ENCODE assay signal across 26 cellular contexts in genomic region chr10:905972-906371, GRCh38.
"Had no signal": no experiment of that assay in that cellular context is flagged by ENCODE, and none has a peak within 500 bp of the region (broad histone marks: within the 10 kb centered on the region; RNA-seq: fewer than 3 reads in every experiment).

No MANE protein-coding gene starts in this region.

- H3K9me3 Mint-ChIP-seq: activated naive CD4-positive, alpha-beta T cell treated with anti-CD3 and anti-CD28 coated beads, Interleukin-2, amount 50 U/mL, for 24 hours; activated T-cell treated with anti-CD3 and anti-CD28 coated beads, Interleukin-2, amount 50 U/mL, for 72 hours; natural killer cell; type B pancreatic cell had no signal

- ATAC-seq: activated T-cell treated with anti-CD3 and anti-CD28 coated beads, Interleukin-2, amount 50 U/mL, for 72 hours; gastroesophageal sphincter; natural killer cell; sciatic nerve had no signal

- H2AFZ ChIP-seq: parathyroid adenoma had no signal

- H3K27me3 ChIP-seq: adrenal gland, ascending aorta, brain microvascular endothelial cell, esophagus squamous epithelium, gastroesophageal sphincter had no signal

- H3K27ac ChIP-seq: ascending aorta, brain microvascular endothelial cell, esophagus squamous epithelium, gastroesophageal sphincter, parathyroid adenoma, thoracic aorta had no signal

- H3K27ac Mint-ChIP-seq: activated naive CD4-positive, alpha-beta T cell treated with anti-CD3 and anti-CD28 coated beads, Interleukin-2, amount 50 U/mL, for 24 hours; activated T-cell treated with anti-CD3 and anti-CD28 coated beads, Interleukin-2, amount 50 U/mL, for 72 hours; type B pancreatic cell had no signal

- H3K9me3 ChIP-seq: adrenal gland, ascending aorta, esophagus squamous epithelium, gastroesophageal sphincter, thoracic aorta had no signal

- H3K27me3 Mint-ChIP-seq: activated naive CD4-positive, alpha-beta T cell treated with anti-CD3 and anti-CD28 coated beads, Interleukin-2, amount 50 U/mL, for 24 hours; type B pancreatic cell had no signal

- H3K4me3 ChIP-seq: adrenal gland, ascending aorta, esophagus squamous epithelium, gastroesophageal sphincter, thoracic aorta had no signal

- DNase-seq: activated CD4-positive, alpha-beta T cell treated with anti-CD3 and anti-CD28 coated beads for 4 hours; activated CD4-positive, alpha-beta T cell treated with anti-CD3 and anti-CD28 coated beads, Interleukin-2, amount 50 U/mL, for 48 hours; activated CD4-positive, CD25-positive, alpha-beta regulatory T cell; activated CD8-positive, alpha-beta memory T cell treated with anti-CD3 and anti-CD28 coated beads, Interleukin-2, amount 50 U/mL, for 48 hours; activated gamma-delta T cell; activated T-cell treated with anti-CD3 and anti-CD28 coated beads, Interleukin-2, amount 50 U/mL, for 72 hours; caudate nucleus; dermis blood vessel endothelial cell; effector CD8-positive, alpha-beta T cell; esophagus squamous epithelium; head of caudate nucleus; hypothalamus; midbrain; natural killer cell; small intestine; stimulated activated CD4-positive, alpha-beta T cell treated with anti-CD3 and anti-CD28 coated beads, Interleukin-2, amount 100 ng/mL, for 24 hours; stimulated activated naive CD4-positive, alpha-beta T cell had no signal

- H3K36me3 Mint-ChIP-seq: natural killer cell had no signal

- H3K4me3 Mint-ChIP-seq: activated naive CD4-positive, alpha-beta T cell treated with anti-CD3 and anti-CD28 coated beads, Interleukin-2, amount 50 U/mL, for 24 hours; activated T-cell treated with anti-CD3 and anti-CD28 coated beads, Interleukin-2, amount 50 U/mL, for 72 hours; natural killer cell; type B pancreatic cell had no signal

- H3K36me3 ChIP-seq: adrenal gland, thoracic aorta had no signal
